In the genomic region with DNA sequence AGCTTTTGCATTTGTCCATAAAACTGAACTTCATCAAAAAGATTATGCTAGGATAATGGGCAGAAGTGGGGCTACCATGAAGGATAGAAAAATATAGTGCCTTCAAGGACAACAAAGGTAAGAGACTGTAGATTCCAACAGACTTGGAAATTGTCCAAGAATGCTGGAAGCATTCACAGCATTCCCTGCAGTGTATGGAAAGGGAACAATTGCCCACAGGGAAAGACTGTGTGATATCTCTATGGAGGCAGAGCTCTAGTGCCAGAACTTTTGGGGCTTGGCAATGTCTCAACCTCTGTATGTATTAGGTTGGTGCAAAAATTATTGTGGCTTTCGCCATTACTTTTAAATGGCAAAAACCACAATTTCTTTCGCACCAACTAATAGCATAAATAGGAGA, we compare ENCODE assay signal across 18 cellular contexts.
DNase-seq lines count a peak whose midpoint lies in the region; ATAC-seq and TF ChIP-seq lines count a peak whose summit lies in the region.
"Had no signal": no experiment of that assay in that cellular context is flagged by ENCODE, and none has a peak within 500 bp of the region (broad histone marks: within the 10 kb centered on the region; RNA-seq: fewer than 3 reads in every experiment).

No MANE protein-coding gene starts in this region.

- no peak overlapping the region for H3K27ac ChIP-seq in mesendoderm (ENCODE audit: low read depth, low read length)
- H3K27ac ChIP-seq: 22Rv1 had no signal

- no peak overlapping the region for H3K4me3 ChIP-seq in mesendoderm (ENCODE audit: low read length)

- H4K8ac ChIP-seq in mesendoderm (ENCODE audit: low read depth, low read length): no peak overlapping the region

- no peaks in the 10 kb centered on the region for H3K27me3 Mint-ChIP-seq in effector memory CD8-positive, alpha-beta T cell

- no peak overlapping the region for H3K23ac ChIP-seq in mesendoderm (ENCODE audit: low read length)

- H3K36me3 Mint-ChIP-seq in effector memory CD8-positive, alpha-beta T cell (ENCODE audit: insufficient read depth): no peaks in the 10 kb centered on the region

- H3K18ac ChIP-seq in mesendoderm (ENCODE audit: low read length): no peak overlapping the region

- H3K4ac ChIP-seq in mesendoderm (ENCODE audit: low read depth, low read length): no peak overlapping the region

- H3K4me2 ChIP-seq in mesendoderm (ENCODE audit: low read length): no peak overlapping the region

- no peak overlapping the region for H3K56ac ChIP-seq in mesendoderm (ENCODE audit: low read length)

- no peak overlapping the region for H2BK5ac ChIP-seq in mesendoderm (ENCODE audit: low read length)

- H3K36me3 ChIP-seq in mesendoderm (ENCODE audit: control insufficient read depth, insufficient read depth, low read length): no peaks in the 10 kb centered on the region

- no peak overlapping the region for H3K9ac ChIP-seq in mesendoderm (ENCODE audit: low read length)

- DNase-seq in NCI-H1092 (lab: John Stamatoyannopoulos, UW) (peak; percentile 17), NCI-H1092 treated with DMSO at 0.1 percent for 48 hours (lab: John Stamatoyannopoulos, UW) (no peak), amniotic epithelial cell (ENCODE audit: low read depth) (peak; percentile 7), mesendoderm (peak; percentile 11), NCI-H128 (lab: John Stamatoyannopoulos, UW; ENCODE audit: unreplicated experiment) (no peak)
- no peak for DNase-seq in effector memory CD8-positive, alpha-beta T cell
- DNase-seq: C1 segment of cervical spinal cord, DMS153, EL, H7, NCI-H1436 treated with DMSO at 0.1 percent for 48 hours, NCI-H2081, NCI-H510A had no signal

- no peak overlapping the region for H2BK120ac ChIP-seq in mesendoderm (ENCODE audit: low read depth, low read length)

- no peaks in the 10 kb centered on the region for H3K27me3 ChIP-seq in mesendoderm (ENCODE audit: insufficient read depth, low read length, poor library complexity)

- H2BK15ac ChIP-seq in mesendoderm (replicated peaks; ENCODE audit: low read depth): no peak overlapping the region

- no peaks in the 10 kb centered on the region for H3K4me1 ChIP-seq in mesendoderm (ENCODE audit: control insufficient read depth, low read depth, low read length)

- no peak for TF ChIP-seq EP300 in Ishikawa (IDR thresholded peaks at IDR 0.05; ENCODE audit: borderline replicate concordance)

- no peak for TF ChIP-seq RAD21 in Ishikawa (IDR thresholded peaks at IDR 0.05; ENCODE audit: low read depth)

- no CpG with 5 or more reads among the region's 2 CpGs for WGBS in mesendoderm (ENCODE audit: extremely low coverage, insufficient coverage, low lambda C conversion rate)

- no peaks in the 10 kb centered on the region for H3K79me1 ChIP-seq in mesendoderm (ENCODE audit: low read length)

- H3K9me3 Mint-ChIP-seq in effector memory CD8-positive, alpha-beta T cell: peaks cover 0 to 5% of the 10 kb centered on the region in 2 donors

- no peak overlapping the region for H2AK5ac ChIP-seq in mesendoderm (ENCODE audit: low read length)

- H3K4me3 Mint-ChIP-seq in effector memory CD8-positive, alpha-beta T cell: no peak overlapping the region

- H3K4me1 Mint-ChIP-seq in effector memory CD8-positive, alpha-beta T cell (ENCODE audit: low read depth in 2 of 2): no peaks in the 10 kb centered on the region

- no peak overlapping the region for H3K27ac Mint-ChIP-seq in effector memory CD8-positive, alpha-beta T cell

- H4K5ac ChIP-seq in mesendoderm (ENCODE audit: low read length): no peak overlapping the region

- ATAC-seq in effector memory CD8-positive, alpha-beta T cell (replicated peaks): no peak
- no peak for ATAC-seq in HG03571 (IDR thresholded peaks at IDR 0.05; ENCODE audit: unreplicated experiment)
- ATAC-seq: Right ventricle myocardium inferior, SK-N-SH treated with all-trans-retinoic acid at 6 μM for 48 hours had no signal

- no peaks in the 10 kb centered on the region for H3K79me2 ChIP-seq in mesendoderm (ENCODE audit: control insufficient read depth, insufficient read depth, low read length)

TF ChIP-seq in Ishikawa, 13 proteins besides CTCF, POLR2A, EP300 and RAD21:
- TF ChIP-seq TEAD4 (IDR thresholded peaks at IDR 0.05): peak; percentile 41; the same call in 1 of the 2 replicates
- TF ChIP-seq NFIC (IDR thresholded peaks at IDR 0.05): peak; percentile 63
- TF ChIP-seq EGR1 (IDR thresholded peaks at IDR 0.05): no peak
- TF ChIP-seq ZBTB7A (IDR thresholded peaks at IDR 0.05; ENCODE audit: low read depth): no peak
- TF ChIP-seq USF1 (IDR thresholded peaks at IDR 0.05): no peak

Comparison
In these comparisons a context has a peak if more than half of its experiments do, and no peak if none do; other contexts are left out.
1. DNase-seq: peak in NCI-H1092 (single experiment), amniotic epithelial cell (single experiment) and mesendoderm (single experiment); none in NCI-H1092 treated with DMSO at 0.1 percent for 48 hours (single experiment), effector memory CD8-positive, alpha-beta T cell (0 of 3) and NCI-H128 (single experiment).